24 cellular contexts compared by ENCODE assay signal in the genomic region with DNA sequence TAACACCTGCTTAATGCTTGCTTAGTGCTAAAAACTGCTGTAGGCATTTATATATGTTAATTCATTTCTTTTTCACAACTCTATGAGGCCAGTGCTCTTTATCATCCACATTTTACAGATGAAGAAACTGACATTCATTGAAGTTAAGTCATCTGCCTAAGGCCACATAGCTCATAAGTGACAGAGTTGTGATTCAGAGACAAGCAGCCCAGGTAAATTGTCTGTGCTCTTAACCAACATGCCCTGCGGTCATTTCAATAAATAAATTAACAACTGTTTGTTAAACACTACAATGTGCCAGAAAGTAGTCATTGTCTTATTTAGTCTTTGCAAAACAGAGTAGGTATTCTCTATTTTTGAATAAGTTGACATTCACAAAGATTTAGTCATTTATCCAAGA.
DNase-seq lines count a peak whose midpoint lies in the region; ATAC-seq, FAIRE-seq and TF ChIP-seq lines count a peak whose summit lies in the region.
"Had no signal": no experiment of that assay in that cellular context is flagged by ENCODE, and none has a peak within 500 bp of the region (broad histone marks: within the 10 kb centered on the region; RNA-seq: fewer than 3 reads in every experiment).

No MANE protein-coding gene starts in this region.

- H3K9me3 ChIP-seq in HUES6 (ENCODE audit: control insufficient read depth, insufficient read depth, low read depth, low read length) = no peaks in the 10 kb centered on the region
- H3K9me3 ChIP-seq: MG63 had no signal

- no peaks in the 10 kb centered on the region for H3K27me3 Mint-ChIP-seq in activated CD4-positive, alpha-beta memory T cell treated with anti-CD3 and anti-CD28 coated beads, Interleukin-2, amount 10 ng/mL, durations not matched to agents 7 days and 5 days

- H3K36me3 ChIP-seq in HUES6 (ENCODE audit: control insufficient read depth, insufficient read depth, low read length) = no peaks in the 10 kb centered on the region
- H3K36me3 ChIP-seq: MG63 had no signal

- H3K4me3 ChIP-seq in HUES6 (ENCODE audit: low read depth, low read length) = no peak overlapping the region
- H3K4me3 ChIP-seq: GM23338, MG63 had no signal

- no peaks in the 10 kb centered on the region for H3K36me3 Mint-ChIP-seq in activated CD4-positive, alpha-beta memory T cell treated with anti-CD3 and anti-CD28 coated beads, Interleukin-2, amount 10 ng/mL, durations not matched to agents 7 days and 5 days (ENCODE audit: low read depth)
- H3K36me3 Mint-ChIP-seq: CD4-positive, alpha-beta memory T cell had no signal

- FAIRE-seq in HTR-8/SVneo (lab: Jason Lieb, UNC) = no peak
- FAIRE-seq: A204.1, GM12892, GM18507 had no signal

- peak overlapping the region; percentile 47 for H3K27ac ChIP-seq in 22Rv1
- 0 out of 2 replicates have a peak overlapping the region, but pooled peaks have one; percentile 28 for H3K27ac ChIP-seq in HUES6 (ENCODE audit: low read depth, low read length)
- H3K27ac ChIP-seq in RWPE1 = no peak overlapping the region
- no peak overlapping the region for H3K27ac ChIP-seq in foreskin keratinocyte
- H3K27ac ChIP-seq: KMS-11 had no signal

- no peaks in the 10 kb centered on the region for H3K9me3 Mint-ChIP-seq in activated CD4-positive, alpha-beta memory T cell treated with anti-CD3 and anti-CD28 coated beads, Interleukin-2, amount 10 ng/mL, durations not matched to agents 7 days and 5 days
- H3K9me3 Mint-ChIP-seq: GM23338 had no signal

- no peak overlapping the region for H3K27ac Mint-ChIP-seq in activated CD4-positive, alpha-beta memory T cell treated with anti-CD3 and anti-CD28 coated beads, Interleukin-2, amount 10 ng/mL, durations not matched to agents 7 days and 5 days
- H3K27ac Mint-ChIP-seq: CD4-positive, alpha-beta memory T cell; GM23338 had no signal

- peaks cover 16% of the 10 kb centered on the region for H3K4me1 ChIP-seq in HUES6 (ENCODE audit: control insufficient read depth, insufficient read depth, low read length)
- peaks cover 34% of the 10 kb centered on the region for H3K4me1 ChIP-seq in foreskin keratinocyte

- CTCF ChIA-PET in RWPE1 (lab: Yijun Ruan, JAX) = interaction anchor here (0.6 kb wide), 1 partner anchor 29 kb away, joined by 3 read pairs; no protein-coding TSS in a partner anchor
- CTCF ChIA-PET in activated CD4-positive, alpha-beta memory T cell treated with anti-CD3 and anti-CD28 coated beads, Interleukin-2, amount 10 ng/mL, durations not matched to agents 7 days and 5 days (lab: Charles Lee) = no interaction called here

- no peak overlapping the region for H3K9ac ChIP-seq in HUES6 (ENCODE audit: low read length)
- H3K9ac ChIP-seq: KMS-11 had no signal

- H3K4me1 Mint-ChIP-seq in activated CD4-positive, alpha-beta memory T cell treated with anti-CD3 and anti-CD28 coated beads, Interleukin-2, amount 10 ng/mL, durations not matched to agents 7 days and 5 days = no peaks in the 10 kb centered on the region
- H3K4me1 Mint-ChIP-seq: CD4-positive, alpha-beta memory T cell had no signal

- no peak overlapping the region for H3K4me3 Mint-ChIP-seq in activated CD4-positive, alpha-beta memory T cell treated with anti-CD3 and anti-CD28 coated beads, Interleukin-2, amount 10 ng/mL, durations not matched to agents 7 days and 5 days
- H3K4me3 Mint-ChIP-seq: CD4-positive, alpha-beta memory T cell; GM23338 had no signal

- POLR2A ChIA-PET in RWPE1 (lab: Yijun Ruan, JAX; ENCODE audit: low non-redundant PET) = no interaction called here
- POLR2A ChIA-PET in activated CD4-positive, alpha-beta memory T cell treated with anti-CD3 and anti-CD28 coated beads, Interleukin-2, amount 10 ng/mL, durations not matched to agents 7 days and 5 days (lab: Charles Lee) = no interaction called here

- no peak for TF ChIP-seq CTCF in 22Rv1 (IDR thresholded peaks at IDR 0.05)
- TF ChIP-seq CTCF in RWPE1 (conservative IDR thresholded peaks at IDR 0.05; ENCODE audit: low read depth) = no peak
- no peak for TF ChIP-seq CTCF in foreskin keratinocyte (conservative IDR thresholded peaks at IDR 0.05)

- peak; percentile 98 for ATAC-seq in foreskin keratinocyte
- ATAC-seq: GM23338, HCT116, Right ventricle myocardium inferior had no signal

- H3K27me3 ChIP-seq in HUES6 (ENCODE audit: control insufficient read depth, insufficient read depth, low read length) (no peaks in the 10 kb centered on the region), foreskin keratinocyte (no peaks in the 10 kb centered on the region)
- H3K27me3 ChIP-seq: MG63 had no signal

- DNase-seq in RWPE1 (ENCODE audit: low spot score) (peak; percentile 66), foreskin keratinocyte (peak; percentile 90 to 95), occipital lobe (lab: John Stamatoyannopoulos, UW) (no peak), NCI-H526 treated with DMSO at 0.1 percent for 48 hours (lab: John Stamatoyannopoulos, UW) (no peak), HTR-8/SVneo (ENCODE audit: insufficient read length, low spot score) (no peak)
- DNase-seq in activated CD4-positive, alpha-beta memory T cell treated with anti-CD3 and anti-CD28 coated beads, Interleukin-2, amount 10 ng/mL, durations not matched to agents 7 days and 5 days = no peak
- DNase-seq: Calu3; CD4-positive, alpha-beta memory T cell; MG63; NCI-H1048; NCI-H1436 treated with DMSO at 0.1 percent for 48 hours; NCI-H2107; NCI-H2227 treated with DMSO at 0.1 percent for 48 hours; NCI-H510A treated with DMSO at 0.1 percent for 48 hours; SW 1271 had no signal

Comparison
In these comparisons a context has a peak if more than half of its experiments do, and no peak if none do; other contexts are left out.
1. H3K27ac ChIP-seq: peak in 22Rv1 (single experiment) and HUES6 (single experiment); none in RWPE1 (single experiment) and foreskin keratinocyte (single experiment).
2. DNase-seq: peak in RWPE1 (single experiment) and foreskin keratinocyte (2 of 2); none in activated CD4-positive, alpha-beta memory T cell treated with anti-CD3 and anti-CD28 coated beads, Interleukin-2, amount 10 ng/mL, durations not matched to agents 7 days and 5 days (single experiment), occipital lobe (single experiment), NCI-H526 treated with DMSO at 0.1 percent for 48 hours (single experiment) and HTR-8/SVneo (single experiment).